ENCODE assay signal across 1 cellular context in the genomic region with DNA sequence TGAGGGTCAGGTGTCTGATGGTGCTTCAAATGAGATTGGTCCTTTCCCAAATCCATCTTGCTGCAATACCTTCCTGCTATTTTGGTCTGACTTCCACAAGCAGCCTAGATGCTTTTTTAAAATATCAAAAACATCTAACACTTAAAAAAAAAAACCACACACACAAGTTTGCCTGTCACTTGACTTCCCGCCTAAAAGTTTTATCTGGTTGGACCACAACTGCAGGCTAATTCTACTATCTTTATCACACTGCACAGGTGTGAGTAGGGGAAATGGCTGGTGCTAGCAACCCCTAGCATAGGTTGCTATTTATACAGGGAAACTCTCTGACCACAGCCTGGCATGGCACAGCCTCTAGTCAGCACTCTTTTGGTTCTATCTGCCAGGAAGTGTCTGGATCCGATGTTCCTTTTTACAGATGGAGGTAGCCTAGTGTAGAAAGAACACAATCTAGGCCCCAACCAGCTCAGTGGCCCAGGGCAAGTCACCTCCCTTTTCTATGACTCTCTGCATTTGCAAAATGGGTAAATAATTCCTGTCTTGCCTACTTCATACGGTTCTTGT.
TF ChIP-seq lines count a peak whose summit lies in the region.

Gene HEMGN, minus strand, starts transcription at position 92 of the 564 bp plus-strand sequence. Its CDS starts 36 bp downstream, at position 56.

TF ChIP-seq in K562, 482 proteins besides CTCF, POLR2A, EP300 and RAD21 (continued from another document and continues in another):
- 0 out of 2 replicates have a peak, but pooled peaks have one; percentile 21 for TF ChIP-seq ZNF121 (CRISPR knock-in tag; conservative IDR thresholded peaks at IDR 0.05)
- TF ChIP-seq XRCC5 (IDR thresholded peaks at IDR 0.05; ENCODE audit: low read depth, low read length): no peak
- TF ChIP-seq ZNF408 (CRISPR knock-in tag; IDR thresholded peaks at IDR 0.05; ENCODE audit: low read depth): no peak
- TF ChIP-seq, protein P1, sequence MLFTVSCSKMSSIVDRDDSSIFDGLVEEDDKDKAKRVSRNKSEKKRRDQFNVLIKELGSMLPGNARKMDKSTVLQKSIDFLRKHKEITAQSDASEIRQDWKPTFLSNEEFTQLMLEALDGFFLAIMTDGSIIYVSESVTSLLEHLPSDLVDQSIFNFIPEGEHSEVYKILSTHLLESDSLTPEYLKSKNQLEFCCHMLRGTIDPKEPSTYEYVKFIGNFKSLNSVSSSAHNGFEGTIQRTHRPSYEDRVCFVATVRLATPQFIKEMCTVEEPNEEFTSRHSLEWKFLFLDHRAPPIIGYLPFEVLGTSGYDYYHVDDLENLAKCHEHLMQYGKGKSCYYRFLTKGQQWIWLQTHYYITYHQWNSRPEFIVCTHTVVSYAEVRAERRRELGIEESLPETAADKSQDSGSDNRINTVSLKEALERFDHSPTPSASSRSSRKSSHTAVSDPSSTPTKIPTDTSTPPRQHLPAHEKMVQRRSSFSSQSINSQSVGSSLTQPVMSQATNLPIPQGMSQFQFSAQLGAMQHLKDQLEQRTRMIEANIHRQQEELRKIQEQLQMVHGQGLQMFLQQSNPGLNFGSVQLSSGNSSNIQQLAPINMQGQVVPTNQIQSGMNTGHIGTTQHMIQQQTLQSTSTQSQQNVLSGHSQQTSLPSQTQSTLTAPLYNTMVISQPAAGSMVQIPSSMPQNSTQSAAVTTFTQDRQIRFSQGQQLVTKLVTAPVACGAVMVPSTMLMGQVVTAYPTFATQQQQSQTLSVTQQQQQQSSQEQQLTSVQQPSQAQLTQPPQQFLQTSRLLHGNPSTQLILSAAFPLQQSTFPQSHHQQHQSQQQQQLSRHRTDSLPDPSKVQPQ (CRISPR knock-in tag; IDR thresholded peaks at IDR 0.05; ENCODE audit: borderline replicate concordance): no peak
- TF ChIP-seq ZNF12 (CRISPR knock-in tag; IDR thresholded peaks at IDR 0.05): no peak
- TF ChIP-seq CHD2 (IDR thresholded peaks at IDR 0.05; ENCODE audit: low read depth, low read length): no peak
- no peak for TF ChIP-seq SAFB (IDR thresholded peaks at IDR 0.05; ENCODE audit: borderline replicate concordance, low read depth, low read length)
- TF ChIP-seq LEF1 (IDR thresholded peaks at IDR 0.05): peak; percentile 87
- no peak for TF ChIP-seq RHOXF2B (CRISPR knock-in tag; conservative IDR thresholded peaks at IDR 0.05)
- no peak for TF ChIP-seq ZNF583 (CRISPR knock-in tag; IDR thresholded peaks at IDR 0.05)
- no peak for TF ChIP-seq ZNF318 (IDR thresholded peaks at IDR 0.05; ENCODE audit: borderline replicate concordance in 1 of 2, low read depth in 1 of 2)
- TF ChIP-seq, protein P2, sequence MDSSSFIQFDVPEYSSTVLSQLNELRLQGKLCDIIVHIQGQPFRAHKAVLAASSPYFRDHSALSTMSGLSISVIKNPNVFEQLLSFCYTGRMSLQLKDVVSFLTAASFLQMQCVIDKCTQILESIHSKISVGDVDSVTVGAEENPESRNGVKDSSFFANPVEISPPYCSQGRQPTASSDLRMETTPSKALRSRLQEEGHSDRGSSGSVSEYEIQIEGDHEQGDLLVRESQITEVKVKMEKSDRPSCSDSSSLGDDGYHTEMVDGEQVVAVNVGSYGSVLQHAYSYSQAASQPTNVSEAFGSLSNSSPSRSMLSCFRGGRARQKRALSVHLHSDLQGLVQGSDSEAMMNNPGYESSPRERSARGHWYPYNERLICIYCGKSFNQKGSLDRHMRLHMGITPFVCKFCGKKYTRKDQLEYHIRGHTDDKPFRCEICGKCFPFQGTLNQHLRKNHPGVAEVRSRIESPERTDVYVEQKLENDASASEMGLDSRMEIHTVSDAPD (CRISPR knock-in tag; IDR thresholded peaks at IDR 0.05): no peak
- TF ChIP-seq E2F1 (CRISPR knock-in tag; IDR thresholded peaks at IDR 0.05): peak; percentile 98
- TF ChIP-seq FOS (IDR thresholded peaks at IDR 0.05; ENCODE audit: extremely low read depth, insufficient read length): no peak
- TF ChIP-seq GABPB2 (CRISPR knock-in tag; conservative IDR thresholded peaks at IDR 0.05): no peak
- TF ChIP-seq POLR2AphosphoS2 (IDR thresholded peaks at IDR 0.05; ENCODE audit: low read length): no peak
- TF ChIP-seq, protein P3, sequence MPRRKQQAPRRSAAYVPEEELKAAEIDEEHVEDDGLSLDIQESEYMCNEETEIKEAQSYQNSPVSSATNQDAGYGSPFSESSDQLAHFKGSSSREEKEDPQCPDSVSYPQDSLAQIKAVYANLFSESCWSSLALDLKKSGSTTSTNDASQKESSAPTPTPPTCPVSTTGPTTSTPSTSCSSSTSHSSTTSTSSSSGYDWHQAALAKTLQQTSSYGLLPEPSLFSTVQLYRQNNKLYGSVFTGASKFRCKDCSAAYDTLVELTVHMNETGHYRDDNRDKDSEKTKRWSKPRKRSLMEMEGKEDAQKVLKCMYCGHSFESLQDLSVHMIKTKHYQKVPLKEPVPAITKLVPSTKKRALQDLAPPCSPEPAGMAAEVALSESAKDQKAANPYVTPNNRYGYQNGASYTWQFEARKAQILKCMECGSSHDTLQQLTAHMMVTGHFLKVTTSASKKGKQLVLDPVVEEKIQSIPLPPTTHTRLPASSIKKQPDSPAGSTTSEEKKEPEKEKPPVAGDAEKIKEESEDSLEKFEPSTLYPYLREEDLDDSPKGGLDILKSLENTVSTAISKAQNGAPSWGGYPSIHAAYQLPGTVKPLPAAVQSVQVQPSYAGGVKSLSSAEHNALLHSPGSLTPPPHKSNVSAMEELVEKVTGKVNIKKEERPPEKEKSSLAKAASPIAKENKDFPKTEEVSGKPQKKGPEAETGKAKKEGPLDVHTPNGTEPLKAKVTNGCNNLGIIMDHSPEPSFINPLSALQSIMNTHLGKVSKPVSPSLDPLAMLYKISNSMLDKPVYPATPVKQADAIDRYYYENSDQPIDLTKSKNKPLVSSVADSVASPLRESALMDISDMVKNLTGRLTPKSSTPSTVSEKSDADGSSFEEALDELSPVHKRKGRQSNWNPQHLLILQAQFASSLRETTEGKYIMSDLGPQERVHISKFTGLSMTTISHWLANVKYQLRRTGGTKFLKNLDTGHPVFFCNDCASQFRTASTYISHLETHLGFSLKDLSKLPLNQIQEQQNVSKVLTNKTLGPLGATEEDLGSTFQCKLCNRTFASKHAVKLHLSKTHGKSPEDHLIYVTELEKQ (CRISPR knock-in tag; IDR thresholded peaks at IDR 0.05): no peak
- TF ChIP-seq ZNF253 (CRISPR knock-in tag; conservative IDR thresholded peaks at IDR 0.05): no peak
- TF ChIP-seq EHMT2 (IDR thresholded peaks at IDR 0.05): no peak
- TF ChIP-seq ZNF518B (CRISPR knock-in tag; IDR thresholded peaks at IDR 0.05): no peak
- TF ChIP-seq BACH1 (tag; IDR thresholded peaks at IDR 0.05): peak; percentile 53; the same call in 1 of the 2 replicates
- peak; percentile 95 for TF ChIP-seq NCOR1 (IDR thresholded peaks at IDR 0.05)
- TF ChIP-seq, protein P4, sequence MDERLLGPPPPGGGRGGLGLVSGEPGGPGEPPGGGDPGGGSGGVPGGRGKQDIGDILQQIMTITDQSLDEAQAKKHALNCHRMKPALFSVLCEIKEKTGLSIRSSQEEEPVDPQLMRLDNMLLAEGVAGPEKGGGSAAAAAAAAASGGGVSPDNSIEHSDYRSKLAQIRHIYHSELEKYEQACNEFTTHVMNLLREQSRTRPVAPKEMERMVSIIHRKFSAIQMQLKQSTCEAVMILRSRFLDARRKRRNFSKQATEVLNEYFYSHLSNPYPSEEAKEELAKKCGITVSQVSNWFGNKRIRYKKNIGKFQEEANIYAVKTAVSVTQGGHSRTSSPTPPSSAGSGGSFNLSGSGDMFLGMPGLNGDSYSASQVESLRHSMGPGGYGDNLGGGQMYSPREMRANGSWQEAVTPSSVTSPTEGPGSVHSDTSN (CRISPR knock-in tag; IDR thresholded peaks at IDR 0.05; ENCODE audit: low read depth): no peak
- TF ChIP-seq, protein P4 (tag; conservative IDR thresholded peaks at IDR 0.05; ENCODE audit: low read depth): no peak; the same call in 1 of the 2 replicates
- no peak for TF ChIP-seq TAF15 (IDR thresholded peaks at IDR 0.05; ENCODE audit: low read depth, low read length)
